8 cellular contexts compared by ENCODE assay signal in genomic region chr7:107501593-107501992, GRCh38. TPM values are rescaled to one million over a fixed set of nuclear protein-coding genes. Genes with fewer than 3 reads are reported as not detected.
DNase-seq lines count a peak whose midpoint lies in the region; ATAC-seq, FAIRE-seq and TF ChIP-seq lines count a peak whose summit lies in the region.

No MANE protein-coding gene starts in this region.

- H3K27me3 ChIP-seq in GM23248 (replicated peaks; ENCODE audit: insufficient read depth) (no peaks in the 10 kb centered on the region), gastrocnemius medialis (no peaks in the 10 kb centered on the region), suprapubic skin (no peaks in the 10 kb centered on the region)

- FAIRE-seq in RCC 7860 (lab: Jason Lieb, UNC), result peak; percentile 50

- TF ChIP-seq CTCF in gastrocnemius medialis (IDR thresholded peaks at IDR 0.05 in 4 of 5, conservative IDR thresholded peaks at IDR 0.05 in 1 of 5) (peak in 3 of 5 experiments; percentile 11 to 41 (median 20)), suprapubic skin (IDR thresholded peaks at IDR 0.05) (peak in 1 of 2 donors; percentile 10)

- no peaks in the 10 kb centered on the region for H3F3A ChIP-seq in GM23248 (ENCODE audit: insufficient read depth)

- H3K36me3 ChIP-seq in GM23248 (ENCODE audit: low read depth), result peaks cover 5% of the 10 kb centered on the region; the same call in 1 of the 2 replicates
- no peaks in the 10 kb centered on the region for H3K36me3 ChIP-seq in gastrocnemius medialis
- no peaks in the 10 kb centered on the region for H3K36me3 ChIP-seq in suprapubic skin

- no peak overlapping the region for H3K9ac ChIP-seq in GM23248

- DNase-seq in COLO668 (lab: John Stamatoyannopoulos, UW; ENCODE audit: unreplicated experiment), result peak; percentile 44
- peak; percentile 55 for DNase-seq in GM23248
- DNase-seq in RCC 7860 (ENCODE audit: low spot score), result no peak
- DNase-seq in erythroblast (lab: John Stamatoyannopoulos, UW), result peak; percentile 82 to 90
- no peak for DNase-seq in gastrocnemius medialis
- DNase-seq in stimulated activated CD8-positive, alpha-beta memory T cell treated with anti-CD3 and anti-CD28 coated beads, Interleukin-4, amount 100 ng/mL, for 48 hours, result no peak
- DNase-seq in suprapubic skin (ENCODE audit: low spot score in 2 of 2), result no peak
- no peak for DNase-seq in activated T-cell treated with anti-CD3 and anti-CD28 coated beads, Interleukin-2, amount 50 U/mL, for 1 hour

- H3K9me3 ChIP-seq in GM23248 (ENCODE audit: low read depth), result no peaks in the 10 kb centered on the region
- no peaks in the 10 kb centered on the region for H3K9me3 ChIP-seq in gastrocnemius medialis
- no peaks in the 10 kb centered on the region for H3K9me3 ChIP-seq in suprapubic skin

- no peaks in the 10 kb centered on the region for H4K20me1 ChIP-seq in GM23248 (ENCODE audit: insufficient read depth)

- H3K27ac ChIP-seq in GM23248, result no peak overlapping the region
- no peak overlapping the region for H3K27ac ChIP-seq in gastrocnemius medialis
- no peak overlapping the region for H3K27ac ChIP-seq in suprapubic skin

- intact Hi-C loops in gastrocnemius medialis (cut with DNase I; ENCODE audit: low total_unique reads), result no loop called here

- TF ChIP-seq POLR2A in erythroblast (IDR thresholded peaks at IDR 0.05; ENCODE audit: low read length) (no peak), gastrocnemius medialis (IDR thresholded peaks at IDR 0.05) (no peak), suprapubic skin (IDR thresholded peaks at IDR 0.05) (no peak)

- H3K4me1 ChIP-seq in GM23248 (ENCODE audit: insufficient read depth) (no peaks in the 10 kb centered on the region; the same call in 1 of the 2 replicates), gastrocnemius medialis (peaks cover 5 to 11% of the 10 kb centered on the region in 2 donors), suprapubic skin (peaks cover 14% of the 10 kb centered on the region)

- no peak overlapping the region for H3K4me2 ChIP-seq in GM23248 (ENCODE audit: unreplicated experiment)

- in situ Hi-C loops in GM23248 (cut with MboI), result no loop called here
- in situ Hi-C loops in gastrocnemius medialis (cut with MboI; ENCODE audit: low sequenced_read_pairs in 4 of 4), result no loop called here

- peaks cover 25% of the 10 kb centered on the region; the same call in 1 of the 2 replicates for H3K79me2 ChIP-seq in GM23248 (ENCODE audit: insufficient read depth)

- no peaks in the 10 kb centered on the region for H3K9me2 ChIP-seq in GM23248 (ENCODE audit: insufficient read depth)

- WGBS in GM23248 (ENCODE audit: low coverage in 1 of 2, low lambda C conversion rate in 2 of 2, missing lambda C conversion rate in 2 of 2), 2 experiments, result 59 to 76% methylated on average over 1 of the region's 1 CpG
- 62% methylated on average over 1 of the region's 1 CpG for WGBS in suprapubic skin

- no peak for ATAC-seq in gastrocnemius medialis

- TF ChIP-seq EP300 in suprapubic skin (IDR thresholded peaks at IDR 0.05), result no peak

- H3K4me3 ChIP-seq in GM23248 (no peak overlapping the region), gastrocnemius medialis (no peak overlapping the region), suprapubic skin (no peak overlapping the region)

- H2AFZ ChIP-seq in GM23248, result no peak overlapping the region

RNA-seq across cellular contexts. Expression of gene GPR22, which starts 31.7 kb away (rescaled TPM):
- not detected in 2 replicates for total RNA-seq in GM23248 (2014; rRNA removed; shearing (Covaris generic))
- 0.23 and 0.39 TPM in 2 replicates for polyA plus RNA-seq in GM23248 (2016; fragmentation: Nextera tagmentation; extraction: Ambion mirVana)
- not detected for total RNA-seq in gastrocnemius medialis
- not detected for total RNA-seq in suprapubic skin

Comparison
In these comparisons a context has a peak if more than half of its experiments do, and no peak if none do; other contexts are left out.
1. DNase-seq: peak in COLO668 (single experiment), GM23248 (single experiment) and erythroblast (2 of 2); none in RCC 7860 (single experiment), gastrocnemius medialis (0 of 2), stimulated activated CD8-positive, alpha-beta memory T cell treated with anti-CD3 and anti-CD28 coated beads, Interleukin-4, amount 100 ng/mL, for 48 hours (single experiment), suprapubic skin (0 of 2) and activated T-cell treated with anti-CD3 and anti-CD28 coated beads, Interleukin-2, amount 50 U/mL, for 1 hour (single experiment).